In genomic region chr4:107894138-107894603, GRCh38 we compare ENCODE assay signal across 15 cellular contexts.
"Had no signal": no experiment of that assay in that cellular context is flagged by ENCODE, and none has a peak within 500 bp of the region (broad histone marks: within the 10 kb centered on the region; RNA-seq: fewer than 3 reads in every experiment).

No MANE protein-coding gene starts in this region.

- H3K4me3 ChIP-seq: ovary, skin epidermis, thoracic aorta had no signal

- DNase-seq: activated CD4-positive, alpha-beta T cell treated with anti-CD3 and anti-CD28 coated beads, Interleukin-2, amount 10 ng/mL, durations not matched to agents 7 days and 5 days; activated CD4-positive, CD25-positive, alpha-beta regulatory T cell; activated CD8-positive, alpha-beta memory T cell treated with anti-CD3 and anti-CD28 coated beads for 24 hours; activated naive CD4-positive, alpha-beta T cell treated with anti-CD3 and anti-CD28 coated beads for 36 hours; cortex of kidney; effector CD8-positive, alpha-beta T cell; left colon; ovary; retina; stimulated activated CD4-positive, alpha-beta T cell treated with anti-CD3 and anti-CD28 coated beads, Interleukin-4, amount 100 ng/mL, for 4 hours; stimulated activated naive CD8-positive, alpha-beta T cell treated with anti-CD3 and anti-CD28 coated beads, Interleukin-15, amount 100 ng/mL, for 72 hours; T-helper 17 cell had no signal

- H3K9me3 ChIP-seq: ovary, thoracic aorta had no signal

- H3K36me3 ChIP-seq: ovary, thoracic aorta had no signal

- H3K27ac ChIP-seq: ovary, skin epidermis, thoracic aorta had no signal

- ATAC-seq: activated T-helper 17 cell treated with anti-CD3 and anti-CD28 coated beads, Interleukin-2, amount 50 U/mL, for 72 hours; left colon; stimulated activated naive CD8-positive, alpha-beta T cell treated with anti-CD3 and anti-CD28 coated beads, Interleukin-15, amount 100 ng/mL, for 72 hours; T-helper 17 cell had no signal

- H3K27me3 ChIP-seq: ovary had no signal
